In the genomic region with DNA sequence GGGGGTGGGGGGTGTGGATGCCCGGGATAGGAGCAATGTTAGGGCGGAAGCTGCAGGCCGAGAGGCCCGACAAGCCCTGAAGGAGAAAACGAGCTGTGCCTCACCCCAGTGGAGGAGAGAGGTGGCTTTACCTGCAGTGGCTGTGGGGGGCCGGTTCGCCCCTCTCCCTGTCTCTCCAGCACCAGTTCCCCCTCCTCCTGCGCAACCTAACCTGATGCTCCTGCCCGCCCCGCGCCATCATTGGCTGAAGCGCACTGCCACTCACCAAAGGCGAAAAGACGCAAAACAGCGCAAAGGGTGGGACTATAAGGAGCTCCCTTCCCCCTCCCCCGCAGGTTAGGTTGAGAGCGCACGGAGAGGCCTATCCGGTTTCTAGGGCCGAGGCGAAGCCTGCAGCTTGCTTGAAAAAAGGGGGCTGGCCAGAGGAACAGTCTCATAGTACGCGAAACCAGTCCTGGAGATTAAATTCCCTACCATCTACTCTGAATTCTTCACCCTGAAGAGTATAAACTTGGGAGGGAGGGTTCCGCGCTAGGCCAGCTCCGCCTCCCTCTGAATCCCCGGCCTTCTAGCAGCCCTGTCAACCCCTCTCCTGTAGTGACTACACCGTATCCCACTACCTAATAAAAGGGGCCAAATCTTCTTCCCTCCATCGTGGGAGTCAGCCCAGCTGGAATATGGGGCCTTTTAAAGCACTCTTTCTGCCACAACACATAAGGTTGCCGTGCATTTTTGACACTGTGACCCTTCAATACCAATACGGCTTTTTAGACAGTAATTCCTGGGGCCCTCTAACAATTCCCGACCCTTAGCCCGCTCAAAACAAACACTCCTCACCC, we compare ENCODE assay signal across 1 cellular context.
TF ChIP-seq lines count a peak whose summit lies in the region.

No MANE protein-coding gene starts in this region.

TF ChIP-seq in HepG2, 621 proteins besides CTCF, POLR2A, EP300 and RAD21 (continued from another document and continues in another):
- TF ChIP-seq ZNF180 (CRISPR knock-in tag; IDR thresholded peaks at IDR 0.05; ENCODE audit: borderline replicate concordance, low read depth), result no peak; the same call in 1 of the 2 replicates
- peak; percentile 97 for TF ChIP-seq POLR2AphosphoS2 (IDR thresholded peaks at IDR 0.05; ENCODE audit: low read depth, low read length)
- TF ChIP-seq, protein P1, sequence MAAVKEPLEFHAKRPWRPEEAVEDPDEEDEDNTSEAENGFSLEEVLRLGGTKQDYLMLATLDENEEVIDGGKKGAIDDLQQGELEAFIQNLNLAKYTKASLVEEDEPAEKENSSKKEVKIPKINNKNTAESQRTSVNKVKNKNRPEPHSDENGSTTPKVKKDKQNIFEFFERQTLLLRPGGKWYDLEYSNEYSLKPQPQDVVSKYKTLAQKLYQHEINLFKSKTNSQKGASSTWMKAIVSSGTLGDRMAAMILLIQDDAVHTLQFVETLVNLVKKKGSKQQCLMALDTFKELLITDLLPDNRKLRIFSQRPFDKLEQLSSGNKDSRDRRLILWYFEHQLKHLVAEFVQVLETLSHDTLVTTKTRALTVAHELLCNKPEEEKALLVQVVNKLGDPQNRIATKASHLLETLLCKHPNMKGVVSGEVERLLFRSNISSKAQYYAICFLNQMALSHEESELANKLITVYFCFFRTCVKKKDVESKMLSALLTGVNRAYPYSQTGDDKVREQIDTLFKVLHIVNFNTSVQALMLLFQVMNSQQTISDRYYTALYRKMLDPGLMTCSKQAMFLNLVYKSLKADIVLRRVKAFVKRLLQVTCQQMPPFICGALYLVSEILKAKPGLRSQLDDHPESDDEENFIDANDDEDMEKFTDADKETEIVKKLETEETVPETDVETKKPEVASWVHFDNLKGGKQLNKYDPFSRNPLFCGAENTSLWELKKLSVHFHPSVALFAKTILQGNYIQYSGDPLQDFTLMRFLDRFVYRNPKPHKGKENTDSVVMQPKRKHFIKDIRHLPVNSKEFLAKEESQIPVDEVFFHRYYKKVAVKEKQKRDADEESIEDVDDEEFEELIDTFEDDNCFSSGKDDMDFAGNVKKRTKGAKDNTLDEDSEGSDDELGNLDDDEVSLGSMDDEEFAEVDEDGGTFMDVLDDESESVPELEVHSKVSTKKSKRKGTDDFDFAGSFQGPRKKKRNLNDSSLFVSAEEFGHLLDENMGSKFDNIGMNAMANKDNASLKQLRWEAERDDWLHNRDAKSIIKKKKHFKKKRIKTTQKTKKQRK (IDR thresholded peaks at IDR 0.05; ENCODE audit: low read length), result no peak
- TF ChIP-seq ARNT (IDR thresholded peaks at IDR 0.05), result no peak
- TF ChIP-seq IRF2 (CRISPR knock-in tag; IDR thresholded peaks at IDR 0.05), result peak; percentile 95
- TF ChIP-seq HNRNPK (IDR thresholded peaks at IDR 0.05; ENCODE audit: low read depth, low read length, poor library complexity, severe bottlenecking), result peak; percentile 55
- TF ChIP-seq, protein P2, sequence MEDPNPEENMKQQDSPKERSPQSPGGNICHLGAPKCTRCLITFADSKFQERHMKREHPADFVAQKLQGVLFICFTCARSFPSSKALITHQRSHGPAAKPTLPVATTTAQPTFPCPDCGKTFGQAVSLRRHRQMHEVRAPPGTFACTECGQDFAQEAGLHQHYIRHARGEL (CRISPR knock-in tag; IDR thresholded peaks at IDR 0.05), result no peak
- peak; percentile 93 for TF ChIP-seq PHF20 (CRISPR knock-in tag; IDR thresholded peaks at IDR 0.05)
- 0 out of 2 replicates have a peak, but pooled peaks have one; percentile 56 for TF ChIP-seq PHF21A (CRISPR knock-in tag; IDR thresholded peaks at IDR 0.05)
- peak; percentile 99 for TF ChIP-seq RBM39 (IDR thresholded peaks at IDR 0.05; ENCODE audit: low read depth, low read length, poor library complexity, severe bottlenecking)
- TF ChIP-seq ZC3H4 (CRISPR knock-in tag; IDR thresholded peaks at IDR 0.05; ENCODE audit: borderline replicate concordance), result peak; percentile 78; the same call in 1 of the 2 replicates
- peak; percentile 78 for TF ChIP-seq GATAD2A (CRISPR knock-in tag; IDR thresholded peaks at IDR 0.05)
- TF ChIP-seq ZNF776 (CRISPR knock-in tag; IDR thresholded peaks at IDR 0.05), result peak; percentile 56; the same call in 1 of the 2 replicates
- TF ChIP-seq CEBPG (CRISPR knock-in tag; IDR thresholded peaks at IDR 0.05), result peak; percentile 58
- TF ChIP-seq NFKB2 (CRISPR knock-in tag; IDR thresholded peaks at IDR 0.05; ENCODE audit: borderline replicate concordance), result peak; percentile 98
- TF ChIP-seq KAT8 (CRISPR knock-in tag; IDR thresholded peaks at IDR 0.05), result peak; percentile 97
- no peak for TF ChIP-seq ZEB1 (IDR thresholded peaks at IDR 0.05; ENCODE audit: insufficient replicate concordance, low read depth)
- TF ChIP-seq KDM6A (CRISPR knock-in tag; IDR thresholded peaks at IDR 0.05; ENCODE audit: low read depth), result 0 out of 2 replicates have a peak, but pooled peaks have one; percentile 11
- no peak for TF ChIP-seq MTA3 (CRISPR knock-in tag; IDR thresholded peaks at IDR 0.05)
- TF ChIP-seq, protein P3, sequence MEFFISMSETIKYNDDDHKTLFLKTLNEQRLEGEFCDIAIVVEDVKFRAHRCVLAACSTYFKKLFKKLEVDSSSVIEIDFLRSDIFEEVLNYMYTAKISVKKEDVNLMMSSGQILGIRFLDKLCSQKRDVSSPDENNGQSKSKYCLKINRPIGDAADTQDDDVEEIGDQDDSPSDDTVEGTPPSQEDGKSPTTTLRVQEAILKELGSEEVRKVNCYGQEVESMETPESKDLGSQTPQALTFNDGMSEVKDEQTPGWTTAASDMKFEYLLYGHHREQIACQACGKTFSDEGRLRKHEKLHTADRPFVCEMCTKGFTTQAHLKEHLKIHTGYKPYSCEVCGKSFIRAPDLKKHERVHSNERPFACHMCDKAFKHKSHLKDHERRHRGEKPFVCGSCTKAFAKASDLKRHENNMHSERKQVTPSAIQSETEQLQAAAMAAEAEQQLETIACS (CRISPR knock-in tag; IDR thresholded peaks at IDR 0.05), result no peak
- TF ChIP-seq PTBP1 (IDR thresholded peaks at IDR 0.05; ENCODE audit: low read depth, low read length, poor library complexity, severe bottlenecking), result peak; percentile 99
- no peak; the same call in 1 of the 2 replicates for TF ChIP-seq ZNF549 (CRISPR knock-in tag; IDR thresholded peaks at IDR 0.05)
- peak; percentile 73; the same call in 1 of the 2 replicates for TF ChIP-seq ZNF274 (CRISPR knock-in tag; IDR thresholded peaks at IDR 0.05)
- TF ChIP-seq, protein P4, sequence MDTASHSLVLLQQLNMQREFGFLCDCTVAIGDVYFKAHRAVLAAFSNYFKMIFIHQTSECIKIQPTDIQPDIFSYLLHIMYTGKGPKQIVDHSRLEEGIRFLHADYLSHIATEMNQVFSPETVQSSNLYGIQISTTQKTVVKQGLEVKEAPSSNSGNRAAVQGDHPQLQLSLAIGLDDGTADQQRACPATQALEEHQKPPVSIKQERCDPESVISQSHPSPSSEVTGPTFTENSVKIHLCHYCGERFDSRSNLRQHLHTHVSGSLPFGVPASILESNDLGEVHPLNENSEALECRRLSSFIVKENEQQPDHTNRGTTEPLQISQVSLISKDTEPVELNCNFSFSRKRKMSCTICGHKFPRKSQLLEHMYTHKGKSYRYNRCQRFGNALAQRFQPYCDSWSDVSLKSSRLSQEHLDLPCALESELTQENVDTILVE (CRISPR knock-in tag; IDR thresholded peaks at IDR 0.05), result peak; percentile 80
- no peak for TF ChIP-seq HOXA9 (CRISPR knock-in tag; IDR thresholded peaks at IDR 0.05; ENCODE audit: borderline replicate concordance)
- TF ChIP-seq ZNF282 (IDR thresholded peaks at IDR 0.05; ENCODE audit: partially characterized antibody), result no peak
- TF ChIP-seq ZNF7 (CRISPR knock-in tag; IDR thresholded peaks at IDR 0.05), result peak; percentile 30; the same call in 1 of the 2 replicates
- TF ChIP-seq, protein P5, sequence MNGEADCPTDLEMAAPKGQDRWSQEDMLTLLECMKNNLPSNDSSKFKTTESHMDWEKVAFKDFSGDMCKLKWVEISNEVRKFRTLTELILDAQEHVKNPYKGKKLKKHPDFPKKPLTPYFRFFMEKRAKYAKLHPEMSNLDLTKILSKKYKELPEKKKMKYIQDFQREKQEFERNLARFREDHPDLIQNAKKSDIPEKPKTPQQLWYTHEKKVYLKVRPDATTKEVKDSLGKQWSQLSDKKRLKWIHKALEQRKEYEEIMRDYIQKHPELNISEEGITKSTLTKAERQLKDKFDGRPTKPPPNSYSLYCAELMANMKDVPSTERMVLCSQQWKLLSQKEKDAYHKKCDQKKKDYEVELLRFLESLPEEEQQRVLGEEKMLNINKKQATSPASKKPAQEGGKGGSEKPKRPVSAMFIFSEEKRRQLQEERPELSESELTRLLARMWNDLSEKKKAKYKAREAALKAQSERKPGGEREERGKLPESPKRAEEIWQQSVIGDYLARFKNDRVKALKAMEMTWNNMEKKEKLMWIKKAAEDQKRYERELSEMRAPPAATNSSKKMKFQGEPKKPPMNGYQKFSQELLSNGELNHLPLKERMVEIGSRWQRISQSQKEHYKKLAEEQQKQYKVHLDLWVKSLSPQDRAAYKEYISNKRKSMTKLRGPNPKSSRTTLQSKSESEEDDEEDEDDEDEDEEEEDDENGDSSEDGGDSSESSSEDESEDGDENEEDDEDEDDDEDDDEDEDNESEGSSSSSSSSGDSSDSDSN (CRISPR knock-in tag; IDR thresholded peaks at IDR 0.05), result peak; percentile 95
- TF ChIP-seq AGO2 (optimal IDR thresholded peaks at IDR 0.05; ENCODE audit: low read depth, low read length), result peak; percentile 98
- TF ChIP-seq DNMT1 (CRISPR knock-in tag; IDR thresholded peaks at IDR 0.05), result no peak; the same call in 1 of the 2 replicates
- TF ChIP-seq, protein P6, sequence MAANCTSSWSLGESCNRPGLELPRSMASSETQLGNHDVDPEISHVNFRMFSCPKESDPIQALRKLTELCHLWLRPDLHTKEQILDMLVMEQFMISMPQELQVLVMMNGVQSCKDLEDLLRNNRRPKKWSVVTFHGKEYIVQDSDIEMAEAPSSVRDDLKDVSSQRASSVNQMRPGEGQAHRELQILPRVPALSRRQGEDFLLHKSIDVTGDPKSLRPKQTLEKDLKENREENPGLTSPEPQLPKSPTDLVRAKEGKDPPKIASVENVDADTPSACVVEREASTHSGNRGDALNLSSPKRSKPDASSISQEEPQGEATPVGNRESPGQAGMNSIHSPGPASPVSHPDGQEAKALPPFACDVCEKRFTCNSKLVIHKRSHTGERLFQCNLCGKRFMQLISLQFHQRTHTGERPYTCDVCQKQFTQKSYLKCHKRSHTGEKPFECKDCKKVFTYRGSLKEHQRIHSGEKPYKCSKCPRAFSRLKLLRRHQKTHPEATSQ (CRISPR knock-in tag; IDR thresholded peaks at IDR 0.05; ENCODE audit: borderline replicate concordance), result no peak
- peak; percentile 58 for TF ChIP-seq NR2C2 (CRISPR knock-in tag; IDR thresholded peaks at IDR 0.05; ENCODE audit: borderline replicate concordance)
- TF ChIP-seq RXRA (CRISPR knock-in tag; IDR thresholded peaks at IDR 0.05), result peak; percentile 84
- TF ChIP-seq JUNB (CRISPR knock-in tag; IDR thresholded peaks at IDR 0.05; ENCODE audit: borderline replicate concordance), result no peak
- TF ChIP-seq RARA (CRISPR knock-in tag; IDR thresholded peaks at IDR 0.05), result peak; percentile 53
- TF ChIP-seq MBNL3 (CRISPR knock-in tag; conservative IDR thresholded peaks at IDR 0.05), result no peak
- TF ChIP-seq REPIN1 (CRISPR knock-in tag; IDR thresholded peaks at IDR 0.05; ENCODE audit: borderline replicate concordance, low read depth), result peak; percentile 87; the same call in 1 of the 2 replicates
- TF ChIP-seq, protein P7, sequence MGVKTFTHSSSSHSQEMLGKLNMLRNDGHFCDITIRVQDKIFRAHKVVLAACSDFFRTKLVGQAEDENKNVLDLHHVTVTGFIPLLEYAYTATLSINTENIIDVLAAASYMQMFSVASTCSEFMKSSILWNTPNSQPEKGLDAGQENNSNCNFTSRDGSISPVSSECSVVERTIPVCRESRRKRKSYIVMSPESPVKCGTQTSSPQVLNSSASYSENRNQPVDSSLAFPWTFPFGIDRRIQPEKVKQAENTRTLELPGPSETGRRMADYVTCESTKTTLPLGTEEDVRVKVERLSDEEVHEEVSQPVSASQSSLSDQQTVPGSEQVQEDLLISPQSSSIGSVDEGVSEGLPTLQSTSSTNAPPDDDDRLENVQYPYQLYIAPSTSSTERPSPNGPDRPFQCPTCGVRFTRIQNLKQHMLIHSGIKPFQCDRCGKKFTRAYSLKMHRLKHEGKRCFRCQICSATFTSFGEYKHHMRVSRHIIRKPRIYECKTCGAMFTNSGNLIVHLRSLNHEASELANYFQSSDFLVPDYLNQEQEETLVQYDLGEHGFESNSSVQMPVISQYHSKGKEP (CRISPR knock-in tag; IDR thresholded peaks at IDR 0.05), result peak; percentile 81
- no peak for TF ChIP-seq HES4 (CRISPR knock-in tag; IDR thresholded peaks at IDR 0.05; ENCODE audit: borderline replicate concordance)
- TF ChIP-seq SAP130 (CRISPR knock-in tag; IDR thresholded peaks at IDR 0.05; ENCODE audit: low read depth), result peak; percentile 97
- 0 out of 2 replicates have a peak, but pooled peaks have one; percentile 41 for TF ChIP-seq ARNTL (CRISPR knock-in tag; IDR thresholded peaks at IDR 0.05)
- TF ChIP-seq TCF7 (IDR thresholded peaks at IDR 0.05; ENCODE audit: low read depth), result no peak
- TF ChIP-seq ZFP1 (CRISPR knock-in tag; IDR thresholded peaks at IDR 0.05), result peak; percentile 79; the same call in 1 of the 2 replicates
- TF ChIP-seq ATRX (CRISPR knock-in tag; IDR thresholded peaks at IDR 0.05; ENCODE audit: borderline replicate concordance), result no peak
- TF ChIP-seq HOXA7 (CRISPR knock-in tag; IDR thresholded peaks at IDR 0.05), result no peak
- TF ChIP-seq NBN (conservative IDR thresholded peaks at IDR 0.05), result no peak
- TF ChIP-seq, protein P8, sequence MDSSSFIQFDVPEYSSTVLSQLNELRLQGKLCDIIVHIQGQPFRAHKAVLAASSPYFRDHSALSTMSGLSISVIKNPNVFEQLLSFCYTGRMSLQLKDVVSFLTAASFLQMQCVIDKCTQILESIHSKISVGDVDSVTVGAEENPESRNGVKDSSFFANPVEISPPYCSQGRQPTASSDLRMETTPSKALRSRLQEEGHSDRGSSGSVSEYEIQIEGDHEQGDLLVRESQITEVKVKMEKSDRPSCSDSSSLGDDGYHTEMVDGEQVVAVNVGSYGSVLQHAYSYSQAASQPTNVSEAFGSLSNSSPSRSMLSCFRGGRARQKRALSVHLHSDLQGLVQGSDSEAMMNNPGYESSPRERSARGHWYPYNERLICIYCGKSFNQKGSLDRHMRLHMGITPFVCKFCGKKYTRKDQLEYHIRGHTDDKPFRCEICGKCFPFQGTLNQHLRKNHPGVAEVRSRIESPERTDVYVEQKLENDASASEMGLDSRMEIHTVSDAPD (CRISPR knock-in tag; IDR thresholded peaks at IDR 0.05), result no peak
- TF ChIP-seq, protein P9, sequence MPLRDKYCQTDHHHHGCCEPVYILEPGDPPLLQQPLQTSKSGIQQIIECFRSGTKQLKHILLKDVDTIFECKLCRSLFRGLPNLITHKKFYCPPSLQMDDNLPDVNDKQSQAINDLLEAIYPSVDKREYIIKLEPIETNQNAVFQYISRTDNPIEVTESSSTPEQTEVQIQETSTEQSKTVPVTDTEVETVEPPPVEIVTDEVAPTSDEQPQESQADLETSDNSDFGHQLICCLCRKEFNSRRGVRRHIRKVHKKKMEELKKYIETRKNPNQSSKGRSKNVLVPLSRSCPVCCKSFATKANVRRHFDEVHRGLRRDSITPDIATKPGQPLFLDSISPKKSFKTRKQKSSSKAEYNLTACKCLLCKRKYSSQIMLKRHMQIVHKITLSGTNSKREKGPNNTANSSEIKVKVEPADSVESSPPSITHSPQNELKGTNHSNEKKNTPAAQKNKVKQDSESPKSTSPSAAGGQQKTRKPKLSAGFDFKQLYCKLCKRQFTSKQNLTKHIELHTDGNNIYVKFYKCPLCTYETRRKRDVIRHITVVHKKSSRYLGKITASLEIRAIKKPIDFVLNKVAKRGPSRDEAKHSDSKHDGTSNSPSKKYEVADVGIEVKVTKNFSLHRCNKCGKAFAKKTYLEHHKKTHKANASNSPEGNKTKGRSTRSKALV (CRISPR knock-in tag; IDR thresholded peaks at IDR 0.05), result 0 out of 2 replicates have a peak, but pooled peaks have one; percentile 28
- no peak for TF ChIP-seq TEAD2 (CRISPR knock-in tag; IDR thresholded peaks at IDR 0.05)
- TF ChIP-seq ZFP36L2 (CRISPR knock-in tag; IDR thresholded peaks at IDR 0.05), result no peak
